Comparison of ENCODE assay signal across 12 cellular contexts in genomic region chr5:127555826-127556225, GRCh38.
"Had no signal": no experiment of that assay in that cellular context is flagged by ENCODE, and none has a peak within 500 bp of the region (broad histone marks: within the 10 kb centered on the region; RNA-seq: fewer than 3 reads in every experiment).

No MANE protein-coding gene starts in this region.

- H3K9me3 ChIP-seq: esophagus muscularis mucosa, spleen, testis had no signal

- H3K4me3 Mint-ChIP-seq: activated CD4-positive, alpha-beta T cell treated with anti-CD3 and anti-CD28 coated beads, Interleukin-2, amount 10 ng/mL, durations not matched to agents 7 days and 5 days; activated naive CD8-positive, alpha-beta T cell treated with anti-CD3 and anti-CD28 coated beads, Interleukin-2, amount 10 ng/mL, durations not matched to agents 7 days and 5 days; activated T-helper 1 cell treated with anti-CD3 and anti-CD28 coated beads, Interleukin-12 subunit alpha, Interleukin-12 subunit beta, Interleukin-2, Interleukin-4 antibody, amounts not matched to agents 30 ng/mL and 10 ng/mL and 1 ng/mL, durations not matched to agents 14 hours and 24 hours and 36 hours; stimulated activated naive CD8-positive, alpha-beta T cell treated with anti-CD3 and anti-CD28 coated beads, Interleukin-15, amount 100 ng/mL, for 72 hours had no signal

- H3K9me3 Mint-ChIP-seq: activated CD4-positive, alpha-beta T cell treated with anti-CD3 and anti-CD28 coated beads, Interleukin-2, amount 10 ng/mL, durations not matched to agents 7 days and 5 days; activated naive CD8-positive, alpha-beta T cell treated with anti-CD3 and anti-CD28 coated beads, Interleukin-2, amount 10 ng/mL, durations not matched to agents 7 days and 5 days; activated T-helper 1 cell treated with anti-CD3 and anti-CD28 coated beads, Interleukin-12 subunit alpha, Interleukin-12 subunit beta, Interleukin-2, Interleukin-4 antibody, amounts not matched to agents 30 ng/mL and 10 ng/mL and 1 ng/mL, durations not matched to agents 14 hours and 24 hours and 36 hours; stimulated activated naive CD8-positive, alpha-beta T cell treated with anti-CD3 and anti-CD28 coated beads, Interleukin-15, amount 100 ng/mL, for 72 hours had no signal

- H3K27me3 Mint-ChIP-seq: activated CD4-positive, alpha-beta T cell treated with anti-CD3 and anti-CD28 coated beads, Interleukin-2, amount 10 ng/mL, durations not matched to agents 7 days and 5 days; activated naive CD8-positive, alpha-beta T cell treated with anti-CD3 and anti-CD28 coated beads, Interleukin-2, amount 10 ng/mL, durations not matched to agents 7 days and 5 days; stimulated activated naive CD8-positive, alpha-beta T cell treated with anti-CD3 and anti-CD28 coated beads, Interleukin-15, amount 100 ng/mL, for 72 hours had no signal

- H3K27me3 ChIP-seq: esophagus muscularis mucosa, spleen, testis had no signal

- H3K4me1 Mint-ChIP-seq: activated CD4-positive, alpha-beta T cell treated with anti-CD3 and anti-CD28 coated beads, Interleukin-2, amount 10 ng/mL, durations not matched to agents 7 days and 5 days; activated naive CD8-positive, alpha-beta T cell treated with anti-CD3 and anti-CD28 coated beads, Interleukin-2, amount 10 ng/mL, durations not matched to agents 7 days and 5 days; stimulated activated naive CD8-positive, alpha-beta T cell treated with anti-CD3 and anti-CD28 coated beads, Interleukin-15, amount 100 ng/mL, for 72 hours had no signal

- H3K27ac Mint-ChIP-seq: activated CD4-positive, alpha-beta T cell treated with anti-CD3 and anti-CD28 coated beads, Interleukin-2, amount 10 ng/mL, durations not matched to agents 7 days and 5 days; activated naive CD8-positive, alpha-beta T cell treated with anti-CD3 and anti-CD28 coated beads, Interleukin-2, amount 10 ng/mL, durations not matched to agents 7 days and 5 days; activated T-helper 1 cell treated with anti-CD3 and anti-CD28 coated beads, Interleukin-12 subunit alpha, Interleukin-12 subunit beta, Interleukin-2, Interleukin-4 antibody, amounts not matched to agents 30 ng/mL and 10 ng/mL and 1 ng/mL, durations not matched to agents 14 hours and 24 hours and 36 hours had no signal

- H3K4me3 ChIP-seq: esophagus muscularis mucosa, spleen, testis had no signal

- H3K27ac ChIP-seq: esophagus muscularis mucosa, spleen, testis had no signal

- H3K4me1 ChIP-seq: spleen, testis had no signal

- DNase-seq: activated CD4-positive, alpha-beta T cell treated with anti-CD3 and anti-CD28 coated beads, Interleukin-2, amount 10 ng/mL, durations not matched to agents 7 days and 5 days; activated naive CD4-positive, alpha-beta T cell; activated naive CD8-positive, alpha-beta T cell treated with anti-CD3 and anti-CD28 coated beads, Interleukin-2, amount 10 ng/mL, durations not matched to agents 7 days and 5 days; anterior cingulate cortex; hypothalamus; kidney; spleen; stimulated activated naive CD8-positive, alpha-beta T cell treated with anti-CD3 and anti-CD28 coated beads, Interleukin-15, amount 100 ng/mL, for 72 hours; SW 1271; testis had no signal
